1 cellular context compared by ENCODE assay signal in genomic region chr13:52599853-52600603, GRCh38.
TF ChIP-seq lines count a peak whose summit lies in the region.

No MANE protein-coding gene starts in this region.

TF ChIP-seq in WTC11, 78 proteins besides CTCF, POLR2A, EP300 and RAD21 (continued from another document and continues in another):
- TF ChIP-seq, protein P1, sequence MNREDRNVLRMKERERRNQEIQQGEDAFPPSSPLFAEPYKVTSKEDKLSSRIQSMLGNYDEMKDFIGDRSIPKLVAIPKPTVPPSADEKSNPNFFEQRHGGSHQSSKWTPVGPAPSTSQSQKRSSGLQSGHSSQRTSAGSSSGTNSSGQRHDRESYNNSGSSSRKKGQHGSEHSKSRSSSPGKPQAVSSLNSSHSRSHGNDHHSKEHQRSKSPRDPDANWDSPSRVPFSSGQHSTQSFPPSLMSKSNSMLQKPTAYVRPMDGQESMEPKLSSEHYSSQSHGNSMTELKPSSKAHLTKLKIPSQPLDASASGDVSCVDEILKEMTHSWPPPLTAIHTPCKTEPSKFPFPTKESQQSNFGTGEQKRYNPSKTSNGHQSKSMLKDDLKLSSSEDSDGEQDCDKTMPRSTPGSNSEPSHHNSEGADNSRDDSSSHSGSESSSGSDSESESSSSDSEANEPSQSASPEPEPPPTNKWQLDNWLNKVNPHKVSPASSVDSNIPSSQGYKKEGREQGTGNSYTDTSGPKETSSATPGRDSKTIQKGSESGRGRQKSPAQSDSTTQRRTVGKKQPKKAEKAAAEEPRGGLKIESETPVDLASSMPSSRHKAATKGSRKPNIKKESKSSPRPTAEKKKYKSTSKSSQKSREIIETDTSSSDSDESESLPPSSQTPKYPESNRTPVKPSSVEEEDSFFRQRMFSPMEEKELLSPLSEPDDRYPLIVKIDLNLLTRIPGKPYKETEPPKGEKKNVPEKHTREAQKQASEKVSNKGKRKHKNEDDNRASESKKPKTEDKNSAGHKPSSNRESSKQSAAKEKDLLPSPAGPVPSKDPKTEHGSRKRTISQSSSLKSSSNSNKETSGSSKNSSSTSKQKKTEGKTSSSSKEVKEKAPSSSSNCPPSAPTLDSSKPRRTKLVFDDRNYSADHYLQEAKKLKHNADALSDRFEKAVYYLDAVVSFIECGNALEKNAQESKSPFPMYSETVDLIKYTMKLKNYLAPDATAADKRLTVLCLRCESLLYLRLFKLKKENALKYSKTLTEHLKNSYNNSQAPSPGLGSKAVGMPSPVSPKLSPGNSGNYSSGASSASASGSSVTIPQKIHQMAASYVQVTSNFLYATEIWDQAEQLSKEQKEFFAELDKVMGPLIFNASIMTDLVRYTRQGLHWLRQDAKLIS (CRISPR knock-in tag; IDR thresholded peaks at IDR 0.05; ENCODE audit: borderline replicate concordance), result no peak
- no peak for TF ChIP-seq NFYB (CRISPR knock-in tag; conservative IDR thresholded peaks at IDR 0.05; ENCODE audit: low read depth)
- TF ChIP-seq ZNF138 (CRISPR knock-in tag; conservative IDR thresholded peaks at IDR 0.05), result no peak
- no peak for TF ChIP-seq TP53 (CRISPR knock-in tag; IDR thresholded peaks at IDR 0.05)
- TF ChIP-seq FOXK1 (CRISPR knock-in tag; IDR thresholded peaks at IDR 0.05), result 0 out of 2 replicates have a peak, but pooled peaks have one; percentile 53
- TF ChIP-seq ZNF416 (CRISPR knock-in tag; IDR thresholded peaks at IDR 0.05), result peak; percentile 67; the same call in 1 of the 2 replicates
- no peak for TF ChIP-seq CDX4 (CRISPR knock-in tag; IDR thresholded peaks at IDR 0.05; ENCODE audit: borderline replicate concordance)
- TF ChIP-seq NR2C2 (CRISPR knock-in tag; IDR thresholded peaks at IDR 0.05), result no peak
- TF ChIP-seq, protein P2, sequence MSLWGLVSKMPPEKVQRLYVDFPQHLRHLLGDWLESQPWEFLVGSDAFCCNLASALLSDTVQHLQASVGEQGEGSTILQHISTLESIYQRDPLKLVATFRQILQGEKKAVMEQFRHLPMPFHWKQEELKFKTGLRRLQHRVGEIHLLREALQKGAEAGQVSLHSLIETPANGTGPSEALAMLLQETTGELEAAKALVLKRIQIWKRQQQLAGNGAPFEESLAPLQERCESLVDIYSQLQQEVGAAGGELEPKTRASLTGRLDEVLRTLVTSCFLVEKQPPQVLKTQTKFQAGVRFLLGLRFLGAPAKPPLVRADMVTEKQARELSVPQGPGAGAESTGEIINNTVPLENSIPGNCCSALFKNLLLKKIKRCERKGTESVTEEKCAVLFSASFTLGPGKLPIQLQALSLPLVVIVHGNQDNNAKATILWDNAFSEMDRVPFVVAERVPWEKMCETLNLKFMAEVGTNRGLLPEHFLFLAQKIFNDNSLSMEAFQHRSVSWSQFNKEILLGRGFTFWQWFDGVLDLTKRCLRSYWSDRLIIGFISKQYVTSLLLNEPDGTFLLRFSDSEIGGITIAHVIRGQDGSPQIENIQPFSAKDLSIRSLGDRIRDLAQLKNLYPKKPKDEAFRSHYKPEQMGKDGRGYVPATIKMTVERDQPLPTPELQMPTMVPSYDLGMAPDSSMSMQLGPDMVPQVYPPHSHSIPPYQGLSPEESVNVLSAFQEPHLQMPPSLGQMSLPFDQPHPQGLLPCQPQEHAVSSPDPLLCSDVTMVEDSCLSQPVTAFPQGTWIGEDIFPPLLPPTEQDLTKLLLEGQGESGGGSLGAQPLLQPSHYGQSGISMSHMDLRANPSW (CRISPR knock-in tag; conservative IDR thresholded peaks at IDR 0.05; ENCODE audit: low read depth), result 0 out of 2 replicates have a peak, but pooled peaks have one; percentile 35
- TF ChIP-seq USF2 (CRISPR knock-in tag; IDR thresholded peaks at IDR 0.05), result peak; percentile 38; the same call in 1 of the 2 replicates
- TF ChIP-seq ATF1 (CRISPR knock-in tag; IDR thresholded peaks at IDR 0.05), result 0 out of 2 replicates have a peak, but pooled peaks have one; percentile 73
- TF ChIP-seq MLX (CRISPR knock-in tag; IDR thresholded peaks at IDR 0.05), result no peak
- TF ChIP-seq ATF2 (CRISPR knock-in tag; IDR thresholded peaks at IDR 0.05; ENCODE audit: borderline replicate concordance, low read depth), result no peak
- no peak for TF ChIP-seq ZMAT4 (CRISPR knock-in tag; IDR thresholded peaks at IDR 0.05)
- TF ChIP-seq CBFB (CRISPR knock-in tag; IDR thresholded peaks at IDR 0.05; ENCODE audit: low read depth), result no peak
- peak; percentile 27; the same call in 1 of the 2 replicates for TF ChIP-seq MYBL2 (CRISPR knock-in tag; IDR thresholded peaks at IDR 0.05)
- 0 out of 2 replicates have a peak, but pooled peaks have one; percentile 53 for TF ChIP-seq ZBTB21 (CRISPR knock-in tag; IDR thresholded peaks at IDR 0.05; ENCODE audit: borderline replicate concordance)
- peak; percentile 55; the same call in 1 of the 2 replicates for TF ChIP-seq ETV6 (CRISPR knock-in tag; IDR thresholded peaks at IDR 0.05)
- TF ChIP-seq AR (CRISPR knock-in tag; IDR thresholded peaks at IDR 0.05), result no peak
- TF ChIP-seq SP1 (CRISPR knock-in tag; conservative IDR thresholded peaks at IDR 0.05), result peak; percentile 61; the same call in 1 of the 2 replicates
- TF ChIP-seq ATF6 (CRISPR knock-in tag; IDR thresholded peaks at IDR 0.05), result no peak
- TF ChIP-seq CREB1 (CRISPR knock-in tag; IDR thresholded peaks at IDR 0.05), result no peak
- TF ChIP-seq NFE2L1 (CRISPR knock-in tag; IDR thresholded peaks at IDR 0.05), result no peak
- no peak for TF ChIP-seq ZNF512 (CRISPR knock-in tag; IDR thresholded peaks at IDR 0.05; ENCODE audit: borderline replicate concordance)
- TF ChIP-seq, protein P3, sequence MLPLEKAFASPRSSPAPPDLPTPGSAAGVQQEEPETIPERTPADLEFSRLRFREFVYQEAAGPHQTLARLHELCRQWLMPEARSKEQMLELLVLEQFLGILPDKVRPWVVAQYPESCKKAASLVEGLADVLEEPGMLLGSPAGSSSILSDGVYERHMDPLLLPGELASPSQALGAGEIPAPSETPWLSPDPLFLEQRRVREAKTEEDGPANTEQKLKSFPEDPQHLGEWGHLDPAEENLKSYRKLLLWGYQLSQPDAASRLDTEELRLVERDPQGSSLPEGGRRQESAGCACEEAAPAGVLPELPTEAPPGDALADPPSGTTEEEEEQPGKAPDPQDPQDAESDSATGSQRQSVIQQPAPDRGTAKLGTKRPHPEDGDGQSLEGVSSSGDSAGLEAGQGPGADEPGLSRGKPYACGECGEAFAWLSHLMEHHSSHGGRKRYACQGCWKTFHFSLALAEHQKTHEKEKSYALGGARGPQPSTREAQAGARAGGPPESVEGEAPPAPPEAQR (CRISPR knock-in tag; IDR thresholded peaks at IDR 0.05), result no peak
- no peak for TF ChIP-seq E2F4 (CRISPR knock-in tag; IDR thresholded peaks at IDR 0.05; ENCODE audit: borderline replicate concordance, low read depth)
- TF ChIP-seq USF1 (CRISPR knock-in tag; IDR thresholded peaks at IDR 0.05), result no peak
- no peak for TF ChIP-seq HMGA2 (CRISPR knock-in tag; IDR thresholded peaks at IDR 0.05)
- no peak for TF ChIP-seq ZNF423 (CRISPR knock-in tag; IDR thresholded peaks at IDR 0.05)
- no peak for TF ChIP-seq ZNF396 (CRISPR knock-in tag; IDR thresholded peaks at IDR 0.05; ENCODE audit: borderline replicate concordance)
- no peak for TF ChIP-seq ZNF317 (CRISPR knock-in tag; IDR thresholded peaks at IDR 0.05; ENCODE audit: borderline replicate concordance, low read depth)
- peak; percentile 53; the same call in 1 of the 2 replicates for TF ChIP-seq CREM (CRISPR knock-in tag; IDR thresholded peaks at IDR 0.05)
- no peak for TF ChIP-seq IRF2 (CRISPR knock-in tag; IDR thresholded peaks at IDR 0.05; ENCODE audit: borderline replicate concordance, low read depth)
- TF ChIP-seq ESRRA (CRISPR knock-in tag; IDR thresholded peaks at IDR 0.05; ENCODE audit: borderline replicate concordance), result peak; percentile 14; the same call in 1 of the 2 replicates
- TF ChIP-seq NR3C1 (CRISPR knock-in tag; conservative IDR thresholded peaks at IDR 0.05; ENCODE audit: low read depth), result no peak
